In the genomic region with DNA sequence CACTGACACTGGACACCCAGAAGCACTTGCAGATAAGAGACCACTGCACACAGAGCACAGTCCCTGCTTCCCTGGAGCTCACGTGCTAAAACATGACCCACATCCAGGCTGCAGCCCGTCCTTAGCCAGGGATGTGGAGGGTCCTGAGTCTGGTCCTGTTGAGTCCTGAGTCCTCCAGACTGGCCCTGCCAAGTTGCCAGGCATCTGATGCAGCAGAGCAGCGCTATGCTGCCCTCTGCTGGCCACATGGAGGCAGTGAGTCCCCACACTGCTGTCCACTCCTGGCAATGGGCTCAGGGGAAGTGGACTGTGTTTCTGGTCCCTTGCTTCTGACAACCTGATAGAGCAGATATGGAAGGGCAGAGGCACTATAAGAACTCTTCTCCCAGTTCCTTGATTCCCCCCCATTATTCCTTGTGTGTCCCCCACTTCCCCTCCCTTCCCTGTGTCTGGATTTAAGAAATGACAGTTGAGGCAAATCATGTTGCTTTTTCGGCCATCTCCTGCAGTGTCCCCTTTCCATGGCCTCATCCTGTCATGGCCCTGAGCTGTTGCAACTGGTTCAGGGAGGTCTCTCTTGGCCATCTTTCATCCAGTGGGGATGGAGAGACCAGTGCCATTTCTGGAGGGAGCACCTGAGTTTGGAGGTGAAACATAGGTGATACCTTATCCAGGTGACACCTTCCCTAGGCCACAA, we compare ENCODE assay signal across 8 cellular contexts.
DNase-seq lines count a peak whose midpoint lies in the region; ATAC-seq and TF ChIP-seq lines count a peak whose summit lies in the region.

No MANE protein-coding gene starts in this region.

- H3K4me3 ChIP-seq in lower leg skin (ENCODE audit: low read depth, poor library complexity, severe bottlenecking), result no peak overlapping the region

- POLR2A ChIA-PET in GM10248 (lab: Yijun Ruan, JAX), result no interaction called here

- intact Hi-C loops in lower leg skin (cut with DNase I; ENCODE audit: low total_unique reads), result loop anchor here (5.0 kb wide), 1 partner anchor 121 kb away; a partner anchor contains a TSS

- TF ChIP-seq CTCF in GM10248 (IDR thresholded peaks at IDR 0.05; ENCODE audit: control extremely low read depth, extremely low read depth, low read depth, missing control alignments), result peak; percentile 99
- TF ChIP-seq CTCF in lower leg skin (IDR thresholded peaks at IDR 0.05), result peak in 1 of 3 donors; percentile 65

- CTCF ChIA-PET in GM10248 (lab: Yijun Ruan, JAX), result interaction anchor here (1.0 to 10.2 kb wide), 30 partner anchors 9 to 527 kb away, joined by 3 to 214 read pairs (median 8); a partner anchor contains a TSS

- ATAC-seq in HG02870 (IDR thresholded peaks at IDR 0.05; ENCODE audit: unreplicated experiment), result peak; percentile 68

- WGBS in lower leg skin, 2 donors, result 17 to 20% methylated on average over 4 of the region's 4 CpGs

- no peak for TF ChIP-seq POLR2A in lower leg skin (IDR thresholded peaks at IDR 0.05)

- DNase-seq in GM10248 (ENCODE audit: extremely low spot score) (peak; percentile 88), NCI-H510A (lab: John Stamatoyannopoulos, UW) (peak; percentile 11), dermis blood vessel endothelial cell (peak; percentile 90), lower leg skin (ENCODE audit: low spot score in 2 of 2) (peak; percentile 66 to 94), NCI-H1048 (lab: John Stamatoyannopoulos, UW) (no peak)
- DNase-seq in activated CD4-positive, alpha-beta T cell treated with anti-CD3 and anti-CD28 coated beads, Interleukin-2, amount 50 U/mL, for 1 hour, result peak; percentile 68
- DNase-seq in stimulated activated CD4-positive, alpha-beta T cell treated with anti-CD3 and anti-CD28 coated beads, TNF-alpha, amount 100 ng/mL, for 24 hours (ENCODE audit: low read depth in 3 of 3), result peak; percentile 47 to 62 (median 53)
